In the genomic region with DNA sequence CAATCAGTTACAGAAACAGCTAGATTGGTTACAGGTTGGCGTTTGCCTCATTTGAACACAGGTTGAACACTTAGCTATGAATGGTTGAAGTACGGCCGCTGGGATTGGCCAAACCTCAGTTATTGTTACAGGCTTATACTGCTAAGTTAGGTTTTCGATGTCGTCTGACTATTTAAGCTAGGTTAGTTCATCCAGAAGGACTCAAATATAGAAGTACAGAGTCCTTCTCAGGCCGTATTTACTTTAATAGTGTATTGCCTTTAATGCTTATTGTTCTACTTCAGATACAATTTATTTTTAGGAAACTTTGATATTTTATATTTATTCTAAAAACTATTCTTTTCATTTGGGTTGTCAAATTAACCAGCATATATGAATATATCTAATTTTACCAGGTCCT, we compare ENCODE assay signal across 25 cellular contexts.
DNase-seq lines count a peak whose midpoint lies in the region; ATAC-seq, FAIRE-seq and TF ChIP-seq lines count a peak whose summit lies in the region.
"Had no signal": no experiment of that assay in that cellular context is flagged by ENCODE, and none has a peak within 500 bp of the region (broad histone marks: within the 10 kb centered on the region; RNA-seq: fewer than 3 reads in every experiment).

No MANE protein-coding gene starts in this region.

- no peak overlapping the region for H3K4me2 ChIP-seq in HepG2 (ENCODE audit: low read depth, low read length)
- H3K4me2 ChIP-seq: A549; BLaER1 treated with 17β-estradiol and CSF1 and Interleukin-3, amounts not matched to agents 10 nM and 100 nM had no signal

- no peak overlapping the region for H3K9ac ChIP-seq in HepG2 (ENCODE audit: insufficient read depth, low read depth, low read length)
- H3K9ac ChIP-seq: BLaER1 treated with 17β-estradiol and CSF1 and Interleukin-3, amounts not matched to agents 10 nM and 100 nM had no signal

- no peaks in the 10 kb centered on the region for H3K9me3 ChIP-seq in HepG2 (ENCODE audit: low read length)
- no peaks in the 10 kb centered on the region for H3K9me3 ChIP-seq in right lobe of liver
- H3K9me3 ChIP-seq: A549, BE2C had no signal

- H3K4me1 ChIP-seq in HepG2 (ENCODE audit: insufficient read depth, low read length): no peaks in the 10 kb centered on the region
- no peaks in the 10 kb centered on the region for H3K4me1 ChIP-seq in right lobe of liver
- H3K4me1 ChIP-seq: A549; BE2C; BLaER1 treated with 17β-estradiol and CSF1 and Interleukin-3, amounts not matched to agents 10 nM and 100 nM had no signal

- no peak for TF ChIP-seq POLR2A in HepG2 (IDR thresholded peaks at IDR 0.05; ENCODE audit: insufficient read depth in 1 of 2, low read depth in 2 of 2, low read length in 2 of 2)
- TF ChIP-seq POLR2A in right lobe of liver (IDR thresholded peaks at IDR 0.05): no peak

- H3K79me2 ChIP-seq in HepG2 (ENCODE audit: insufficient read depth, low read length): no peaks in the 10 kb centered on the region

- no TSS peak for BruUV-seq in HepG2 (replicated peaks; lab: Mats Ljungman, UMichigan)

- H3K36me3 ChIP-seq in HepG2 (replicated peaks in 1 of 2; ENCODE audit: control insufficient read depth in 1 of 2, insufficient read depth in 2 of 2, low read length in 2 of 2): no peaks in the 10 kb centered on the region
- no peaks in the 10 kb centered on the region for H3K36me3 ChIP-seq in right lobe of liver
- H3K36me3 ChIP-seq: BE2C; BLaER1 treated with 17β-estradiol and CSF1 and Interleukin-3, amounts not matched to agents 10 nM and 100 nM had no signal

- no peak for TF ChIP-seq CTCF in HepG2 (CRISPR knock-in tag; IDR thresholded peaks at IDR 0.05)
- TF ChIP-seq CTCF in right lobe of liver (IDR thresholded peaks at IDR 0.05): no peak

- no peak for TF ChIP-seq EP300 in HepG2 (IDR thresholded peaks at IDR 0.05; ENCODE audit: low read depth in 2 of 2, low read length in 2 of 2)
- TF ChIP-seq EP300 in HepG2 (CRISPR knock-in tag; IDR thresholded peaks at IDR 0.05; ENCODE audit: borderline replicate concordance): no peak

- no peaks in the 10 kb centered on the region for H3K27me3 ChIP-seq in HepG2 (ENCODE audit: control insufficient read depth in 1 of 2, insufficient read depth in 2 of 2, low read length in 2 of 2)
- no peaks in the 10 kb centered on the region for H3K27me3 ChIP-seq in right lobe of liver
- H3K27me3 ChIP-seq: BE2C; BLaER1 treated with 17β-estradiol and CSF1 and Interleukin-3, amounts not matched to agents 10 nM and 100 nM had no signal

- DNase-seq in HepG2 (ENCODE audit: low spot score) (no peak), right lobe of liver (no peak), left lobe of liver (ENCODE audit: low spot score) (no peak), sciatic nerve (ENCODE audit: low spot score) (no peak), GF-D8 (lab: John Stamatoyannopoulos, UW) (no peak)
- DNase-seq: 8988T; ACHN; AML-193; BE2C; CD4-positive, alpha-beta T cell; CD8-positive, alpha-beta memory T cell; DMS 273 treated with DMSO at 0.1 percent for 48 hours; DMS79; EL; GDM1; GOT3; H7; HCEC 1CT had no signal

- CTCF ChIA-PET in HepG2 (lab: Yijun Ruan, JAX; ENCODE audit: low intra/inter-chr PET ratio, low total read pairs): no interaction called here

- ATAC-seq in HepG2 (no peak), right lobe of liver (no peak), left lobe of liver (peak; percentile 21), sciatic nerve (no peak), HG03520 (IDR thresholded peaks at IDR 0.05; ENCODE audit: unreplicated experiment) (no peak)
- ATAC-seq: A549 had no signal

- intact Hi-C loops in HepG2 (cut with micrococcal nuclease; ENCODE audit: unreplicated experiment): no loop called here
- intact Hi-C loops in right lobe of liver (cut with DNase I): no loop called here
- intact Hi-C loops in sciatic nerve (cut with DNase I): no loop called here

- H3K27ac ChIP-seq in HepG2 (ENCODE audit: extremely low read length, insufficient read depth, low read length) (no peak overlapping the region), right lobe of liver (no peak overlapping the region)
- H3K27ac ChIP-seq: A549; BLaER1 treated with 17β-estradiol and CSF1 and Interleukin-3, amounts not matched to agents 10 nM and 100 nM had no signal

- WGBS in HepG2 (ENCODE audit: low lambda C conversion rate): 45% methylated on average over 6 of the region's 6 CpGs
- 82% methylated on average over 5 of the region's 6 CpGs for WGBS in right lobe of liver (ENCODE audit: insufficient coverage, low coverage, low lambda C conversion rate, missing lambda C conversion rate)

- POLR2A ChIA-PET in HepG2 (lab: Yijun Ruan, JAX): no interaction called here

- H2AFZ ChIP-seq in HepG2 (ENCODE audit: low read length): no peak overlapping the region

- H3K4me3 ChIP-seq in HepG2 (replicated peaks in 1 of 3; ENCODE audit: insufficient read depth in 1 of 3, low read depth in 2 of 3, low read length in 3 of 3): no peak overlapping the region
- H3K4me3 ChIP-seq in right lobe of liver: no peak overlapping the region
- H3K4me3 ChIP-seq: A549; BLaER1 treated with 17β-estradiol and CSF1 and Interleukin-3, amounts not matched to agents 10 nM and 100 nM had no signal

- in situ Hi-C loops in HepG2 (cut with HindIII; ENCODE audit: extremely low pct_ligation_motif_present, low pct_unique_long_range_greater_than_20kb): no loop called here

- no peak for TF ChIP-seq RAD21 in HepG2 (CRISPR knock-in tag; IDR thresholded peaks at IDR 0.05)

- FAIRE-seq in HepG2 (lab: Jason Lieb, UNC) (no peak), colon (lab: Jason Lieb, UNC) (peak; percentile 24)
- FAIRE-seq: A549, D721Med, GM12891, GM18507 had no signal

- H4K20me1 ChIP-seq in HepG2 (ENCODE audit: insufficient read depth, low read length): no peaks in the 10 kb centered on the region
- H4K20me1 ChIP-seq: BLaER1 treated with 17β-estradiol and CSF1 and Interleukin-3, amounts not matched to agents 10 nM and 100 nM had no signal

TF ChIP-seq in HepG2, 621 proteins besides CTCF, POLR2A, EP300 and RAD21:
- TF ChIP-seq PREB (CRISPR knock-in tag; IDR thresholded peaks at IDR 0.05): no peak
- TF ChIP-seq GZF1 (CRISPR knock-in tag; IDR thresholded peaks at IDR 0.05): peak; percentile 96
